26 cellular contexts compared by ENCODE assay signal in the genomic region with DNA sequence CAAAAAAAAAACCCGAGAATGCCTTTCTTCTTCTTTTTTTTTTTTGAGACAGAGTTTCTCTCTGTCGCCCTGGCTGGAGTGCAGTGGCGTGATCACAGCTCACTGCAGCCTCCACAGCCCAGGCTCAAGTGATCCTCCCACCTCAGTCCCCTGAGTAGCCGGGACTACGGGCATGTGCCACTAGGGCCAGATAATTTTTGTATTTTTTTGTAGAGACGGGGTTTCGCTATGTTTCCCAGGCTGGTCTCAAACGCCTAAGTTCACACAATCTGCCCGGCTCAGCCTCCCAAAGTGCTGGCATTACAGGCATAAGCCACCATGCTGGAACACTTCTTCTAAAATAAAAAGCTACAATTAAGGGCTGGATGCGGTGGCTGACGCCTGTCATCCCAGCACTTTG. TPM values are rescaled to one million over a fixed set of nuclear protein-coding genes. Genes with fewer than 3 reads are reported as not detected.
A peak's percentile ranks its signal among the peaks of the same experiment; 100 is the strongest.
DNase-seq lines count a peak whose midpoint lies in the region; ATAC-seq, FAIRE-seq and TF ChIP-seq lines count a peak whose summit lies in the region.
"Had no signal": no experiment of that assay in that cellular context is flagged by ENCODE, and none has a peak within 500 bp of the region (broad histone marks: within the 10 kb centered on the region; RNA-seq: fewer than 3 reads in every experiment).

No MANE protein-coding gene starts in this region.

- H3K4me3 Mint-ChIP-seq in astrocyte (ENCODE audit: unreplicated experiment), result no peak overlapping the region
- peak overlapping the region; percentile 16 for H3K4me3 Mint-ChIP-seq in neural progenitor cell
- H3K4me3 Mint-ChIP-seq: CD8-positive, alpha-beta T cell had no signal

- no peak overlapping the region for H3K9ac ChIP-seq in astrocyte (ENCODE audit: low read length)
- H3K9ac ChIP-seq in neural progenitor cell, result no peak overlapping the region

- H3K9me3 ChIP-seq in astrocyte (ENCODE audit: insufficient read depth, low read depth, low read length) (no peaks in the 10 kb centered on the region), neural progenitor cell (ENCODE audit: low read depth) (no peaks in the 10 kb centered on the region)
- H3K9me3 ChIP-seq: Caco-2, MG63 had no signal

- no peak for TF ChIP-seq CTCF in astrocyte (IDR thresholded peaks at IDR 0.05; ENCODE audit: insufficient read depth, low read depth, low read length)
- TF ChIP-seq CTCF in neural progenitor cell (IDR thresholded peaks at IDR 0.05), result no peak

- H3K36me3 Mint-ChIP-seq in astrocyte (ENCODE audit: low read depth, unreplicated experiment) (peaks cover 12% of the 10 kb centered on the region), neural progenitor cell (peaks cover 3% of the 10 kb centered on the region)
- H3K36me3 Mint-ChIP-seq: CD8-positive, alpha-beta T cell had no signal

- H3K4me1 ChIP-seq in astrocyte (ENCODE audit: insufficient read depth, low read length), result no peaks in the 10 kb centered on the region
- H3K4me1 ChIP-seq in neural progenitor cell, result peaks cover 14% of the 10 kb centered on the region
- H3K4me1 ChIP-seq: Caco-2 had no signal

- H3K4me2 ChIP-seq in astrocyte (ENCODE audit: low read length) (peak overlapping the region; percentile 5), neural progenitor cell (peak overlapping the region; percentile 55)

- H3K79me2 ChIP-seq in astrocyte (ENCODE audit: insufficient read depth, low read length) (no peaks in the 10 kb centered on the region), neural progenitor cell (ENCODE audit: low read depth) (no peaks in the 10 kb centered on the region)

- H3K27ac ChIP-seq in astrocyte (ENCODE audit: low read depth, low read length) (no peak overlapping the region), neural progenitor cell (no peak overlapping the region)
- H3K27ac ChIP-seq: C4-2B had no signal

- H2AFZ ChIP-seq in astrocyte (ENCODE audit: low read depth, low read length) (no peak overlapping the region), neural progenitor cell (replicated peaks) (no peak overlapping the region)

- DNase-seq in astrocyte (ENCODE audit: low read depth) (no peak), left kidney (ENCODE audit: low read depth, low spot score) (peak; percentile 55), neural progenitor cell (ENCODE audit: low spot score) (no peak), GM19238 (ENCODE audit: insufficient read length, low spot score) (no peak), C1 segment of cervical spinal cord (lab: John Stamatoyannopoulos, UW) (no peak), NOMO-1 treated with DMSO at 0.1 percent for 48 hours (lab: John Stamatoyannopoulos, UW; ENCODE audit: unreplicated experiment) (no peak)
- DNase-seq: Caco-2; CD8-positive, alpha-beta T cell; GDM1; GOT3; KBM-7; MG63; NCI-H1105 treated with DMSO at 0.1 percent for 48 hours; NCI-H146; NCI-H1930; NCI-H2107; NCI-H446 treated with DMSO at 0.1 percent for 48 hours; NCI-H526; NCI-H82; NK-92 treated with Interleukin-12 subunit alpha and Interleukin-12 subunit beta, amount 100 ng/mL, for 24 hours; RPMI8226; SHP77 had no signal

- no peaks in the 10 kb centered on the region for H3K9me3 Mint-ChIP-seq in astrocyte (ENCODE audit: unreplicated experiment)
- no peaks in the 10 kb centered on the region for H3K9me3 Mint-ChIP-seq in neural progenitor cell
- H3K9me3 Mint-ChIP-seq: CD8-positive, alpha-beta T cell had no signal

- H3K36me3 ChIP-seq in astrocyte (ENCODE audit: insufficient read depth, low read length) (no peaks in the 10 kb centered on the region), neural progenitor cell (no peaks in the 10 kb centered on the region)
- H3K36me3 ChIP-seq: MG63 had no signal

- H4K20me1 ChIP-seq in astrocyte (ENCODE audit: insufficient read depth, low read length) (peaks cover 3% of the 10 kb centered on the region), neural progenitor cell (ENCODE audit: low read depth) (no peaks in the 10 kb centered on the region)

- FAIRE-seq in astrocyte (lab: Jason Lieb, UNC), result no peak
- FAIRE-seq: GM12878, HTR-8/SVneo had no signal

- ATAC-seq in HG03039 (IDR thresholded peaks at IDR 0.05; ENCODE audit: unreplicated experiment), result no peak
- ATAC-seq: CD8-positive, alpha-beta T cell; GM12878 had no signal

- H3F3A ChIP-seq in neural progenitor cell (ENCODE audit: low read depth), result peaks cover 2% of the 10 kb centered on the region

- H3K27me3 ChIP-seq in astrocyte (ENCODE audit: insufficient read depth, low read length), result no peaks in the 10 kb centered on the region
- H3K27me3 ChIP-seq in neural progenitor cell, result no peaks in the 10 kb centered on the region
- H3K27me3 ChIP-seq: MG63 had no signal

- peaks cover 7% of the 10 kb centered on the region for H3K27me3 Mint-ChIP-seq in astrocyte (ENCODE audit: low read depth, unreplicated experiment)
- peaks cover 5% of the 10 kb centered on the region for H3K27me3 Mint-ChIP-seq in neural progenitor cell (ENCODE audit: insufficient read depth, low read depth)

- H3K4me3 ChIP-seq in astrocyte (ENCODE audit: insufficient read depth, low read depth, low read length), result no peak overlapping the region
- H3K4me3 ChIP-seq in neural progenitor cell, result no peak overlapping the region
- H3K4me3 ChIP-seq: GM12878, MG63 had no signal

- H3K4me1 Mint-ChIP-seq in astrocyte (ENCODE audit: low read depth, unreplicated experiment) (peaks cover 6% of the 10 kb centered on the region), neural progenitor cell (peaks cover 13% of the 10 kb centered on the region)

- H3K27ac Mint-ChIP-seq in astrocyte (ENCODE audit: unreplicated experiment) (peak overlapping the region; percentile 26), neural progenitor cell (peak overlapping the region; percentile 95)
- H3K27ac Mint-ChIP-seq: CD8-positive, alpha-beta T cell had no signal

RNA-seq across cellular contexts. Expression of a gene that starts 17.0 kb away (rescaled TPM):
- total RNA-seq in astrocyte (74.3 and 75.4 TPM in 2 replicates), neural progenitor cell (ENCODE audit: low replicate concordance) (110 and 145 TPM in 2 replicates)

RNA-seq across cellular contexts. Expression of a gene that starts 33.3 kb away (rescaled TPM):
- 15.8 and 17.5 TPM in 2 replicates for total RNA-seq in astrocyte
- 5.6 and 10.3 TPM in 2 replicates for total RNA-seq in neural progenitor cell (ENCODE audit: low replicate concordance)

RNA-seq across cellular contexts. Expression of a gene that starts 51.3 kb away (rescaled TPM):
- total RNA-seq in astrocyte, result 14.8 and 15.4 TPM in 2 replicates
- 19.2 and 29.8 TPM in 2 replicates for total RNA-seq in neural progenitor cell (ENCODE audit: low replicate concordance)
